Comparison of ENCODE assay signal across 26 cellular contexts in the genomic region with DNA sequence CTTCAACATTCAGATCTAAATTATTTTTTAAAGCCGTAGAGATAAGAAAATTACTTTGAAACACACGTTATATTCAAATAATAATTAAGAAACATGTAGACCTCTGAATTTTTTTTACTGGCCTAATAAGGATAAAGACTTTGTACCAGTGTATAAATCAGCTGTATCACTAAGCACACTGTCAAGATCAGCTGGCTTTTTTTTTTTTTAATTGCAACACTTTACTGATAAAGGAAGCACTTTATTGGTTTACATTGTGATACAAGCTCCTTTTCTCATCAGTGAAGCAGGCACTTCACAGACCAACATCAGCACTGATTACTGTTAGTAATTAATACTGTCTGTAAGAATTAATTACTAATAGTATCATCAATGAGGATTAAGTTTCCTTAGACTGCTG.
A peak's percentile ranks its signal among the peaks of the same experiment; 100 is the strongest.
DNase-seq lines count a peak whose midpoint lies in the region; ATAC-seq, FAIRE-seq and TF ChIP-seq lines count a peak whose summit lies in the region.
"Had no signal": no experiment of that assay in that cellular context is flagged by ENCODE, and none has a peak within 500 bp of the region (broad histone marks: within the 10 kb centered on the region; RNA-seq: fewer than 3 reads in every experiment).

No MANE protein-coding gene starts in this region.

- H3K4me2 ChIP-seq in GM12878 (ENCODE audit: control insufficient read depth, insufficient read depth) = no peak overlapping the region
- H3K4me2 ChIP-seq: BLaER1 had no signal

- 98% methylated on average over 2 of the region's 2 CpGs for WGBS in GM12878 (ENCODE audit: insufficient coverage, insufficient replicate concordance, low lambda C conversion rate, missing lambda C conversion rate)
- WGBS in pancreas, 2 donors = 83 to 85% methylated on average over 2 of the region's 2 CpGs

- H3K36me3 ChIP-seq in GM12878 (ENCODE audit: control insufficient read depth in 2 of 2, insufficient read depth in 2 of 2, low read length in 1 of 2) (peaks cover 0 to 3% of the 10 kb centered on the region in 2 experiments; a peak in 3 of 4 replicates), pancreas (peaks cover 0 to 7% (median 0%) of the 10 kb centered on the region in 3 donors)

- in situ Hi-C loops in GM12878 (cut with MboI) = no loop called here

- ATAC-seq in natural killer cell = no peak
- ATAC-seq in natural killer cell treated with Interleukin-12 subunit alpha and Interleukin-12 subunit beta and Interleukin-15 and Interleukin-18, amount 100 ng/mL, for 72 hours = no peak
- ATAC-seq in GM12878 = no peak
- no peak for ATAC-seq in pancreas
- ATAC-seq: CD8-positive, alpha-beta T cell; Right ventricle myocardium inferior had no signal

- peaks cover 36% of the 10 kb centered on the region for H3K36me3 Mint-ChIP-seq in T-helper 2 cell treated with Interferon-gamma antibody and Interleukin-4, amounts not matched to agents 5 μg/mL and 100 μg/mL, for 36 hours (ENCODE audit: low read depth)
- no peaks in the 10 kb centered on the region for H3K36me3 Mint-ChIP-seq in natural killer cell
- peaks cover 17% of the 10 kb centered on the region for H3K36me3 Mint-ChIP-seq in natural killer cell treated with Interleukin-12 subunit alpha and Interleukin-12 subunit beta and Interleukin-15 and Interleukin-18, amount 100 ng/mL, for 72 hours
- H3K36me3 Mint-ChIP-seq: CD8-positive, alpha-beta T cell had no signal

- SMC1A ChIA-PET in GM12878 (lab: Charles Lee; ENCODE audit: uncharacterized antibody, unreplicated experiment) = interaction anchor here (1.2 to 1.5 kb wide), 2 partner anchors 109 to 338 kb away, joined by 3 to 4 read pairs; no protein-coding TSS in a partner anchor

- H3K79me2 ChIP-seq in GM12878 (ENCODE audit: control insufficient read depth, insufficient read depth, low read length) = no peaks in the 10 kb centered on the region

- intact Hi-C loops in natural killer cell (cut with micrococcal nuclease) = no loop called here
- intact Hi-C loops in GM12878 (cut with micrococcal nuclease; ENCODE audit: unreplicated experiment) = loop anchor here (10.0 kb wide), 1 partner anchor 373 kb away; no protein-coding TSS in a partner anchor
- intact Hi-C loops in pancreas (cut with DNase I) = loop anchor here in 1 of 3 donors (10.0 kb wide), 1 partner anchor 363 kb away; no protein-coding TSS in a partner anchor

- no peak overlapping the region for H2AFZ ChIP-seq in GM12878 (ENCODE audit: control insufficient read depth, low read depth, low read length)

- H3K27ac Mint-ChIP-seq in T-helper 2 cell treated with Interferon-gamma antibody and Interleukin-4, amounts not matched to agents 5 μg/mL and 100 μg/mL, for 36 hours = peak overlapping the region; percentile 83
- H3K27ac Mint-ChIP-seq in natural killer cell = peak overlapping the region in 1 of 2 donors; percentile 47
- no peak overlapping the region for H3K27ac Mint-ChIP-seq in natural killer cell treated with Interleukin-12 subunit alpha and Interleukin-12 subunit beta and Interleukin-15 and Interleukin-18, amount 100 ng/mL, for 72 hours

- peak overlapping the region; percentile 28; the same call in 1 of the 2 replicates for H3K27ac ChIP-seq in GM12878 (ENCODE audit: control insufficient read depth, insufficient read depth)
- H3K27ac ChIP-seq in pancreas = no peak overlapping the region
- H3K27ac ChIP-seq: 22Rv1, BLaER1, SJSA1 had no signal

- TF ChIP-seq EP300 in GM12878 (IDR thresholded peaks at IDR 0.05; ENCODE audit: borderline replicate concordance in 1 of 2, control insufficient read depth in 1 of 2, low read depth in 2 of 2, low read length in 2 of 2) = no peak

- no peak for TF ChIP-seq RAD21 in GM12878 (IDR thresholded peaks at IDR 0.05; ENCODE audit: insufficient read depth, low read depth, low read length)

- no peak overlapping the region for H3K9ac ChIP-seq in GM12878 (ENCODE audit: control insufficient read depth, insufficient read depth, low read length)
- H3K9ac ChIP-seq: BLaER1 had no signal

- no peak for TF ChIP-seq POLR2A in GM12878 (IDR thresholded peaks at IDR 0.05; ENCODE audit: low read depth, low read length)

- no peak overlapping the region for H3K4me3 ChIP-seq in GM12878
- no peak overlapping the region for H3K4me3 ChIP-seq in pancreas
- H3K4me3 ChIP-seq: BLaER1, SJSA1 had no signal

- no peaks in the 10 kb centered on the region for H3K27me3 Mint-ChIP-seq in T-helper 2 cell treated with Interferon-gamma antibody and Interleukin-4, amounts not matched to agents 5 μg/mL and 100 μg/mL, for 36 hours (ENCODE audit: low read depth)
- no peaks in the 10 kb centered on the region for H3K27me3 Mint-ChIP-seq in natural killer cell (ENCODE audit: low read depth in 2 of 2)
- H3K27me3 Mint-ChIP-seq in natural killer cell treated with Interleukin-12 subunit alpha and Interleukin-12 subunit beta and Interleukin-15 and Interleukin-18, amount 100 ng/mL, for 72 hours = no peaks in the 10 kb centered on the region

- TF ChIP-seq CTCF in natural killer cell (IDR thresholded peaks at IDR 0.05) (no peak), GM12878 (IDR thresholded peaks at IDR 0.05 in 2 of 3, conservative IDR thresholded peaks at IDR 0.05 in 1 of 3; ENCODE audit: control insufficient read depth in 2 of 3, extremely low read depth in 1 of 3, insufficient read depth in 1 of 3, low read depth in 3 of 3, low read length in 3 of 3) (no peak), pancreas (IDR thresholded peaks at IDR 0.05) (no peak)

- RAD21 ChIA-PET in GM12878 (lab: Charles Lee; ENCODE audit: unreplicated experiment) = interaction anchor here (0.8 to 1.4 kb wide), 3 partner anchors 92 to 483 kb away, joined by 3 to 5 read pairs (median 3); no protein-coding TSS in a partner anchor

- peak overlapping the region; percentile 63 for H3K4me3 Mint-ChIP-seq in T-helper 2 cell treated with Interferon-gamma antibody and Interleukin-4, amounts not matched to agents 5 μg/mL and 100 μg/mL, for 36 hours
- H3K4me3 Mint-ChIP-seq in natural killer cell = peak overlapping the region; percentile 48
- no peak overlapping the region for H3K4me3 Mint-ChIP-seq in natural killer cell treated with Interleukin-12 subunit alpha and Interleukin-12 subunit beta and Interleukin-15 and Interleukin-18, amount 100 ng/mL, for 72 hours

- FAIRE-seq in GM12878 (lab: Jason Lieb, UNC) (peak; percentile 72), pancreas (lab: Jason Lieb, UNC) (no peak)
- FAIRE-seq: H1, HTR-8/SVneo, RCC 7860 had no signal

- no peak for DNase-seq in T-helper 2 cell treated with Interferon-gamma antibody and Interleukin-4, amounts not matched to agents 5 μg/mL and 100 μg/mL, for 36 hours (ENCODE audit: low spot score)
- no peak for DNase-seq in T-helper 2 cell
- no peak for DNase-seq in natural killer cell
- DNase-seq in natural killer cell treated with Interleukin-12 subunit alpha and Interleukin-12 subunit beta and Interleukin-15 and Interleukin-18, amount 100 ng/mL, for 72 hours (ENCODE audit: low spot score) = no peak
- no peak for DNase-seq in GM12878 (ENCODE audit: low read depth, low spot score)
- no peak for DNase-seq in pancreas
- no peak for DNase-seq in OCI-M1 (lab: John Stamatoyannopoulos, UW)
- DNase-seq in LoVo (ENCODE audit: low spot score) = no peak
- DNase-seq: ACHN; Calu3; CD8-positive, alpha-beta T cell; GDM1; KG1; NCI-H1105; NCI-H146; NCI-H2029; NCI-H226; NCI-H510A treated with DMSO at 0.1 percent for 48 hours; NCI-H748 treated with DMSO at 0.1 percent for 48 hours had no signal

- CTCF ChIA-PET in GM12878 (lab: Yijun Ruan, JAX) = no interaction called here

- H3K4me1 ChIP-seq in GM12878 (ENCODE audit: control insufficient read depth, insufficient read depth, low read length) (no peaks in the 10 kb centered on the region), pancreas (no peaks in the 10 kb centered on the region)
- H3K4me1 ChIP-seq: BLaER1, SJSA1 had no signal

- no TSS peak for BruUV-seq in GM12878 (replicated peaks; lab: Mats Ljungman, UMichigan)

- H3K9me3 Mint-ChIP-seq in T-helper 2 cell treated with Interferon-gamma antibody and Interleukin-4, amounts not matched to agents 5 μg/mL and 100 μg/mL, for 36 hours = no peaks in the 10 kb centered on the region
- no peaks in the 10 kb centered on the region for H3K9me3 Mint-ChIP-seq in natural killer cell
- no peaks in the 10 kb centered on the region for H3K9me3 Mint-ChIP-seq in natural killer cell treated with Interleukin-12 subunit alpha and Interleukin-12 subunit beta and Interleukin-15 and Interleukin-18, amount 100 ng/mL, for 72 hours
- H3K9me3 Mint-ChIP-seq: CD8-positive, alpha-beta T cell had no signal

- no peaks in the 10 kb centered on the region for H3K9me3 ChIP-seq in GM12878 (replicated peaks; ENCODE audit: control insufficient read depth, insufficient read depth, low read length)
- H3K9me3 ChIP-seq in pancreas = no peaks in the 10 kb centered on the region
- H3K9me3 ChIP-seq: BLaER1, SJSA1 had no signal

- POLR2A ChIA-PET in GM12878 (lab: Charles Lee) = interaction anchor here (1.1 kb wide), 1 partner anchor 401 kb away, joined by 3 read pairs; no protein-coding TSS in a partner anchor

- peaks cover 11% of the 10 kb centered on the region for H3K4me1 Mint-ChIP-seq in T-helper 2 cell treated with Interferon-gamma antibody and Interleukin-4, amounts not matched to agents 5 μg/mL and 100 μg/mL, for 36 hours (ENCODE audit: low read depth)
- peaks cover 11 to 12% of the 10 kb centered on the region in 2 donors for H3K4me1 Mint-ChIP-seq in natural killer cell
- peaks cover 6 to 8% of the 10 kb centered on the region in 2 donors for H3K4me1 Mint-ChIP-seq in natural killer cell treated with Interleukin-12 subunit alpha and Interleukin-12 subunit beta and Interleukin-15 and Interleukin-18, amount 100 ng/mL, for 72 hours (ENCODE audit: low read depth in 2 of 2)

- no peaks in the 10 kb centered on the region for H4K20me1 ChIP-seq in GM12878 (ENCODE audit: control insufficient read depth, insufficient read depth)
- H4K20me1 ChIP-seq: BLaER1 had no signal

- H3K27me3 ChIP-seq in GM12878 (replicated peaks in 1 of 2; ENCODE audit: control insufficient read depth in 2 of 2, insufficient read depth in 2 of 2, low read length in 1 of 2) (no peaks in the 10 kb centered on the region), pancreas (no peaks in the 10 kb centered on the region)
- H3K27me3 ChIP-seq: BLaER1, SJSA1 had no signal

TF ChIP-seq in GM12878, 131 proteins besides CTCF, POLR2A, EP300 and RAD21 (continues in another document):
- TF ChIP-seq SMARCA5 (IDR thresholded peaks at IDR 0.05) (no peak), HDGF (IDR thresholded peaks at IDR 0.05) (no peak), SMC3 (IDR thresholded peaks at IDR 0.05; ENCODE audit: borderline replicate concordance, low read length) (no peak), CBX3 (IDR thresholded peaks at IDR 0.05; ENCODE audit: borderline replicate concordance, low read depth) (no peak), RELA (IDR thresholded peaks at IDR 0.05; ENCODE audit: borderline replicate concordance, partially characterized antibody) (no peak)
